In the genomic region with DNA sequence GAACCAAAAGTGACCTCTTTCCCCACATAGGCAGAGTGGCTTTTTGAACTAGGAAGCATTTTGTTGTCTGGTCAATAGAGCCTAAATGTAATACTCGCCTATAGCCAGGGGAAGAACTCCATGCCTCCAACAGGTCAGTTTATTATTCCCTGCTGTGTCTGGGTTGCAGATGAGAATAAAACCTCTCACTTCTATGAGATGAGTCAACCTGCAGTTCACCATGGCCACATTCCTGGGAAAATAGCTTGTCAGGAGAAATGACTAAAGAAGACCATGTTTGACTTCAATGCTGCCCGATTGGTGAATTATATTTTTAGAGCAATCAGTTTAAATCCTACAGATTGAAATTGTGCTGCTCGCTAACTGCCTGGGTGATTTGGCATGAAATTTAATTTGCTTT, we compare ENCODE assay signal across 31 cellular contexts. TPM values are rescaled to one million over a fixed set of nuclear protein-coding genes. Genes with fewer than 3 reads are reported as not detected.
"Had no signal": no experiment of that assay in that cellular context is flagged by ENCODE, and none has a peak within 500 bp of the region (broad histone marks: within the 10 kb centered on the region; RNA-seq: fewer than 3 reads in every experiment).

No MANE protein-coding gene starts in this region.

- H3K4me1 Mint-ChIP-seq: activated CD4-positive, alpha-beta T cell treated with anti-CD3 and anti-CD28 coated beads for 36 hours; activated naive CD8-positive, alpha-beta T cell treated with anti-CD3 and anti-CD28 coated beads for 36 hours; immature natural killer cell had no signal

- ATAC-seq: activated CD4-positive, alpha-beta T cell treated with anti-CD3 and anti-CD28 coated beads for 36 hours; activated T-cell treated with anti-CD3 and anti-CD28 coated beads, Interleukin-2, amount 50 U/mL, for 72 hours; effector memory CD8-positive, alpha-beta T cell; left lung; lower lobe of right lung; natural killer cell treated with Interleukin-12 subunit alpha and Interleukin-12 subunit beta and Interleukin-15 and Interleukin-18, amount 100 ng/mL, for 72 hours; right lobe of liver; stimulated activated naive CD8-positive, alpha-beta T cell treated with anti-CD3 and anti-CD28 coated beads, Interleukin-15, Interleukin-2, amounts not matched to agents 100 U/mL and 50 U/mL, for 24 hours had no signal

- H3K4me3 ChIP-seq: adrenal gland, left lung, lower lobe of right lung, right lobe of liver, thoracic aorta, uterus had no signal

- H3K4me1 ChIP-seq: adrenal gland, left lung, lower lobe of right lung, right lobe of liver, uterus had no signal

- H3K27ac ChIP-seq: adrenal gland, brain microvascular endothelial cell, left lung, lower lobe of right lung, right lobe of liver, thoracic aorta, uterus had no signal

- DNase-seq: activated CD4-positive, alpha-beta T cell treated with anti-CD3 and anti-CD28 coated beads for 36 hours; activated naive CD4-positive, alpha-beta T cell treated with anti-CD3 and anti-CD28 coated beads for 36 hours; activated naive CD8-positive, alpha-beta T cell treated with anti-CD3 and anti-CD28 coated beads for 36 hours; activated T-cell treated with anti-CD3 and anti-CD28 coated beads for 4 hours; activated T-cell treated with anti-CD3 and anti-CD28 coated beads, Interleukin-2, amount 50 U/mL, for 72 hours; adrenal gland; aorta; brain microvascular endothelial cell; cortex of kidney; effector memory CD8-positive, alpha-beta T cell; foreskin fibroblast; head of caudate nucleus; hippocampal formation; immature natural killer cell; kidney; left lung; lower lobe of right lung; mesenchymal stem cell; right lobe of liver; stimulated activated CD4-positive, alpha-beta T cell treated with anti-CD3 and anti-CD28 coated beads, Interleukin-2, amount 100 ng/mL, for 48 hours; stimulated activated naive CD8-positive, alpha-beta T cell treated with anti-CD3 and anti-CD28 coated beads, Interleukin-15, Interleukin-2, amounts not matched to agents 100 U/mL and 50 U/mL, for 24 hours; T-helper 9 cell; trophoblast cell; uterus had no signal

- H3K9me3 ChIP-seq: adrenal gland, left lung, lower lobe of right lung, right lobe of liver, thoracic aorta, uterus had no signal

- H3K27me3 ChIP-seq: adrenal gland, brain microvascular endothelial cell, left lung, right lobe of liver, uterus had no signal

- H3K36me3 ChIP-seq: adrenal gland, brain microvascular endothelial cell, left lung, lower lobe of right lung, right lobe of liver, thoracic aorta, uterus had no signal

- FAIRE-seq: kidney had no signal

- H3K4me3 Mint-ChIP-seq: activated CD4-positive, alpha-beta T cell treated with anti-CD3 and anti-CD28 coated beads for 36 hours; activated naive CD4-positive, alpha-beta T cell treated with anti-CD3 and anti-CD28 coated beads for 36 hours; activated naive CD8-positive, alpha-beta T cell treated with anti-CD3 and anti-CD28 coated beads for 36 hours; activated T-cell treated with anti-CD3 and anti-CD28 coated beads, Interleukin-2, amount 50 U/mL, for 72 hours; effector memory CD8-positive, alpha-beta T cell; immature natural killer cell; natural killer cell treated with Interleukin-12 subunit alpha and Interleukin-12 subunit beta and Interleukin-15 and Interleukin-18, amount 100 ng/mL, for 72 hours; T-helper 1 cell treated with Interleukin-12 subunit alpha and Interleukin-12 subunit beta and Interleukin-4 antibody, amounts not matched to agents 30 μg/mL and 1 μg/mL, for 36 hours had no signal

- H3K27ac Mint-ChIP-seq: activated CD4-positive, alpha-beta T cell treated with anti-CD3 and anti-CD28 coated beads for 36 hours; activated naive CD4-positive, alpha-beta T cell treated with anti-CD3 and anti-CD28 coated beads for 36 hours; activated naive CD8-positive, alpha-beta T cell treated with anti-CD3 and anti-CD28 coated beads for 36 hours; activated T-cell treated with anti-CD3 and anti-CD28 coated beads, Interleukin-2, amount 50 U/mL, for 72 hours; effector memory CD8-positive, alpha-beta T cell; immature natural killer cell; natural killer cell treated with Interleukin-12 subunit alpha and Interleukin-12 subunit beta and Interleukin-15 and Interleukin-18, amount 100 ng/mL, for 72 hours; T-helper 1 cell treated with Interleukin-12 subunit alpha and Interleukin-12 subunit beta and Interleukin-4 antibody, amounts not matched to agents 30 μg/mL and 1 μg/mL, for 36 hours had no signal

- H3K27me3 Mint-ChIP-seq: activated CD4-positive, alpha-beta T cell treated with anti-CD3 and anti-CD28 coated beads for 36 hours; activated naive CD8-positive, alpha-beta T cell treated with anti-CD3 and anti-CD28 coated beads for 36 hours; effector memory CD8-positive, alpha-beta T cell; natural killer cell treated with Interleukin-12 subunit alpha and Interleukin-12 subunit beta and Interleukin-15 and Interleukin-18, amount 100 ng/mL, for 72 hours had no signal

- H3K36me3 Mint-ChIP-seq: activated naive CD8-positive, alpha-beta T cell treated with anti-CD3 and anti-CD28 coated beads for 36 hours; immature natural killer cell; natural killer cell treated with Interleukin-12 subunit alpha and Interleukin-12 subunit beta and Interleukin-15 and Interleukin-18, amount 100 ng/mL, for 72 hours had no signal

RNA-seq across cellular contexts. Expression of a gene that starts 46.7 kb away (rescaled TPM):
- total RNA-seq: activated CD4-positive, alpha-beta T cell treated with anti-CD3 and anti-CD28 coated beads for 36 hours; activated naive CD4-positive, alpha-beta T cell treated with anti-CD3 and anti-CD28 coated beads for 36 hours; activated naive CD8-positive, alpha-beta T cell treated with anti-CD3 and anti-CD28 coated beads for 36 hours; activated T-cell treated with anti-CD3 and anti-CD28 coated beads, Interleukin-2, amount 50 U/mL, for 72 hours; chondrocyte; left lung; lower lobe of right lung; mononuclear cell; natural killer cell treated with Interleukin-12 subunit alpha and Interleukin-12 subunit beta and Interleukin-15 and Interleukin-18, amount 100 ng/mL, for 72 hours; osteoblast; subcutaneous adipose tissue; thoracic aorta had no signal
- polyA plus RNA-seq: aorta, immature natural killer cell had no signal
